In genomic region chr5:169423580-169424278, GRCh38 we compare ENCODE assay signal across 18 cellular contexts.
DNase-seq lines count a peak whose midpoint lies in the region; ATAC-seq and TF ChIP-seq lines count a peak whose summit lies in the region.
"Had no signal": no experiment of that assay in that cellular context is flagged by ENCODE, and none has a peak within 500 bp of the region (broad histone marks: within the 10 kb centered on the region; RNA-seq: fewer than 3 reads in every experiment).

No MANE protein-coding gene starts in this region.

- CTCF ChIA-PET in PC-3 (lab: Charles Lee): no interaction called here

- TF ChIP-seq POLR2A in heart left ventricle (IDR thresholded peaks at IDR 0.05): no peak

- H3K27me3 ChIP-seq in heart left ventricle (no peaks in the 10 kb centered on the region), PC-3 (ENCODE audit: low read length) (peaks cover 17% of the 10 kb centered on the region; the same call in 1 of the 2 replicates), tibial artery (no peaks in the 10 kb centered on the region)
- H3K27me3 ChIP-seq: SJSA1 had no signal

- H3K79me2 ChIP-seq in PC-3 (ENCODE audit: low read length): no peaks in the 10 kb centered on the region

- POLR2A ChIA-PET in PC-3 (lab: Charles Lee; ENCODE audit: unreplicated experiment): no interaction called here

- H3K4me2 ChIP-seq in PC-3 (ENCODE audit: low read length): no peak overlapping the region

- no peaks in the 10 kb centered on the region for H4K20me1 ChIP-seq in PC-3 (ENCODE audit: low read length)

- no peak overlapping the region for H2AFZ ChIP-seq in PC-3 (ENCODE audit: low read length)

- 58 to 71% (median 67%) methylated on average over 3 of the region's 3 CpGs for WGBS in heart left ventricle, 4 donors

- ATAC-seq in heart left ventricle (peak; percentile 60 to 84 (median 67)), PC-3 (no peak), HG03135 (IDR thresholded peaks at IDR 0.05; ENCODE audit: unreplicated experiment) (no peak)

- BruUV-seq in PC-3 (replicated peaks; lab: Mats Ljungman, UMichigan): no TSS peak

- intact Hi-C loops in heart left ventricle (cut with DNase I) (no loop called here), cardiac septum (cut with DNase I) (no loop called here), PC-3 (cut with micrococcal nuclease) (no loop called here), tibial artery (cut with DNase I; ENCODE audit: low total_unique reads) (no loop called here)

- DNase-seq in heart left ventricle: no peak
- DNase-seq in cardiac septum (ENCODE audit: low spot score): no peak
- DNase-seq in PC-3: peak; percentile 46
- peak; percentile 28 for DNase-seq in fibroblast of mammary gland (ENCODE audit: low read depth)
- no peak for DNase-seq in tibial artery
- no peak for DNase-seq in NCI-H2171 treated with DMSO at 0.1 percent for 48 hours (lab: John Stamatoyannopoulos, UW)
- no peak for DNase-seq in NCI-H82 (lab: John Stamatoyannopoulos, UW)
- DNase-seq: C1 segment of cervical spinal cord, H7, IMR-90, MM.1S, NCI-H1092, NCI-H1694, NCI-H510A treated with DMSO at 0.1 percent for 48 hours, NCI-H774 had no signal

- no peaks in the 10 kb centered on the region for H3F3A ChIP-seq in PC-3 (ENCODE audit: low read length, unreplicated experiment)

- H3K4me3 ChIP-seq in heart left ventricle (no peak overlapping the region), PC-3 (ENCODE audit: low read length) (no peak overlapping the region), fibroblast of mammary gland (ENCODE audit: control insufficient read depth, low read depth, low read length) (no peak overlapping the region), tibial artery (no peak overlapping the region)
- H3K4me3 ChIP-seq: SJSA1 had no signal

- no peak for TF ChIP-seq CTCF in heart left ventricle (IDR thresholded peaks at IDR 0.05)
- TF ChIP-seq CTCF in PC-3 (conservative IDR thresholded peaks at IDR 0.05; ENCODE audit: low read depth, low read length): no peak
- no peak for TF ChIP-seq CTCF in fibroblast of mammary gland (conservative IDR thresholded peaks at IDR 0.05; ENCODE audit: control insufficient read depth, insufficient read depth, low read depth, low read length)
- no peak for TF ChIP-seq CTCF in tibial artery (IDR thresholded peaks at IDR 0.05)

- H3K36me3 ChIP-seq in heart left ventricle (no peaks in the 10 kb centered on the region), PC-3 (ENCODE audit: low read depth, low read length) (no peaks in the 10 kb centered on the region), tibial artery (no peaks in the 10 kb centered on the region)
- H3K36me3 ChIP-seq: SJSA1 had no signal

- peaks cover 0 to 9% (median 0%) of the 10 kb centered on the region in 12 donors for H3K4me1 ChIP-seq in heart left ventricle
- H3K4me1 ChIP-seq in PC-3 (ENCODE audit: insufficient read depth, low read length): no peaks in the 10 kb centered on the region
- H3K4me1 ChIP-seq in tibial artery: peaks cover 0 to 30% (median 19%) of the 10 kb centered on the region in 4 donors

- H3K9me2 ChIP-seq in PC-3 (replicated peaks; ENCODE audit: low read length): no peaks in the 10 kb centered on the region

- H3K27ac ChIP-seq in heart left ventricle (no peak overlapping the region), PC-3 (ENCODE audit: low read length) (no peak overlapping the region), tibial artery (peak overlapping the region; percentile 46 to 68)
- H3K27ac ChIP-seq: RWPE1, SJSA1 had no signal

- H3K9me3 ChIP-seq in heart left ventricle (peaks cover 0 to 4% (median 0%) of the 10 kb centered on the region in 12 donors), PC-3 (ENCODE audit: low read length) (no peaks in the 10 kb centered on the region), tibial artery (no peaks in the 10 kb centered on the region)
- H3K9me3 ChIP-seq: SJSA1 had no signal

- H3K9ac ChIP-seq in PC-3 (ENCODE audit: low read length): no peak overlapping the region

Comparison
In these comparisons a context has a peak if more than half of its experiments do, and no peak if none do; other contexts are left out.
1. ATAC-seq: peak in heart left ventricle (4 of 4); none in PC-3 (single experiment) and HG03135 (single experiment).
2. DNase-seq: peak in PC-3 (single experiment) and fibroblast of mammary gland (single experiment); none in heart left ventricle (0 of 5), cardiac septum (single experiment), tibial artery (0 of 2), NCI-H2171 treated with DMSO at 0.1 percent for 48 hours (single experiment) and NCI-H82 (single experiment).
3. H3K27ac ChIP-seq: peak in tibial artery (2 of 2); none in heart left ventricle (0 of 12) and PC-3 (single experiment).